In the genomic region with DNA sequence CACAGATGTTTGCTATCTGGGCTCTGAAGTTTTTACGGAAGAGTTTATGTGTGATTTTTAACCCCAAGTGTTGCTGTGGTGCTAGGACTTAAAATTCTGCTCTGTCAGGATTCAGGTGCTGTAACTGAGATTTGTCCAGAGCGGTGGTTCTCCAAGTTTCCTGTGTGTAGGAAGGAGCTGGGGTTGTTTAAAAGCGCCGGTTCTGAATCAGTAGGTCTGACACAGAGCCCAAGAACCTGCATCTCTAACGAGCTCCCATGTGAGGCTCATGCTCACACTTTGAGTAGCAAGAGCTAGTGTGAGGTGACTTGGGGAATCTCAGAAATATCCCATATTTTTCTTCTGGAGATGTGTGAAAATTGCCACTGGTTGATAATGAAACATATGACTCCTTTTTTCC, we compare ENCODE assay signal across 13 cellular contexts.
A peak's percentile ranks its signal among the peaks of the same experiment; 100 is the strongest.
DNase-seq lines count a peak whose midpoint lies in the region; ATAC-seq, FAIRE-seq and TF ChIP-seq lines count a peak whose summit lies in the region.
"Had no signal": no experiment of that assay in that cellular context is flagged by ENCODE, and none has a peak within 500 bp of the region (broad histone marks: within the 10 kb centered on the region; RNA-seq: fewer than 3 reads in every experiment).

No MANE protein-coding gene starts in this region.

- H3K4me3 ChIP-seq in BLaER1 treated with 17β-estradiol and CSF1 and Interleukin-3, amounts not matched to agents 10 nM and 100 nM: no peak overlapping the region
- H3K4me3 ChIP-seq in HCT116 (replicated peaks in 1 of 2; ENCODE audit: low read depth in 1 of 2, low read length in 2 of 2) (peak overlapping the region in 1 of 2 experiments; percentile 18; a peak in 2 of 4 replicates), keratinocyte (ENCODE audit: control insufficient read depth in 2 of 3, extremely low read depth in 1 of 3, insufficient read depth in 2 of 3, low read depth in 1 of 3, low read length in 3 of 3) (no peak overlapping the region)
- H3K4me3 ChIP-seq: heart right ventricle, right atrium auricular region had no signal

- intact Hi-C loops in HCT116 (cut with micrococcal nuclease): loop anchor here (2.0 kb wide), 1 partner anchor 195 kb away; no protein-coding TSS in a partner anchor

- RAD21 ChIA-PET in HCT116 (lab: Charles Lee; ENCODE audit: low non-redundant PET in 1 of 2, low total read pairs in 2 of 2, uncharacterized antibody in 2 of 2, unreplicated experiment in 2 of 2): interaction anchor here in 1 of 2 experiments (1.2 kb wide), 1 partner anchor 195 kb away, joined by 3 read pairs; no protein-coding TSS in a partner anchor

- no peaks in the 10 kb centered on the region for H3K27me3 ChIP-seq in BLaER1 treated with 17β-estradiol and CSF1 and Interleukin-3, amounts not matched to agents 10 nM and 100 nM
- H3K27me3 ChIP-seq in HCT116 (ENCODE audit: insufficient read depth, low read length): no peaks in the 10 kb centered on the region
- H3K27me3 ChIP-seq in keratinocyte (ENCODE audit: control insufficient read depth, extremely low read depth, insufficient read depth, low read length): no peaks in the 10 kb centered on the region
- H3K27me3 ChIP-seq: heart right ventricle, right atrium auricular region had no signal

- POLR2A ChIA-PET in HCT116 (lab: Charles Lee): interaction anchor here (1.5 kb wide), 1 partner anchor 12 kb away, joined by 3 read pairs; no protein-coding TSS in a partner anchor

- peaks cover 14% of the 10 kb centered on the region for H3K27me3 Mint-ChIP-seq in activated T-cell treated with anti-CD3 and anti-CD28 coated beads, Interleukin-2, amount 50 U/mL, for 72 hours (ENCODE audit: low read depth)

- peak; percentile 49 for ATAC-seq in HCT116
- peak; percentile 65 to 71 for ATAC-seq in activated T-cell treated with anti-CD3 and anti-CD28 coated beads, Interleukin-2, amount 50 U/mL, for 72 hours (replicated peaks in 1 of 2)
- ATAC-seq in HG03439 (IDR thresholded peaks at IDR 0.05; ENCODE audit: unreplicated experiment): no peak
- ATAC-seq: heart right ventricle; left lobe of liver; naive thymus-derived CD4-positive, alpha-beta T cell had no signal

- no peak for TF ChIP-seq POLR2A in HCT116 (IDR thresholded peaks at IDR 0.05; ENCODE audit: borderline replicate concordance, extremely low read depth, insufficient read depth, insufficient read length)

- dilution Hi-C loops in keratinocyte (cut with MboI; ENCODE audit: extremely low pct_ligation_motif_present, low sequenced_read_pairs): no loop called here

- peaks cover 7 to 13% of the 10 kb centered on the region in 2 donors for H3K36me3 Mint-ChIP-seq in activated T-cell treated with anti-CD3 and anti-CD28 coated beads, Interleukin-2, amount 50 U/mL, for 72 hours (ENCODE audit: insufficient read depth in 2 of 2)

- peaks cover 0 to 12% (median 4%) of the 10 kb centered on the region in 11 experiments; a peak in 5 of 22 replicates for H3K36me3 ChIP-seq in BLaER1 treated with 17β-estradiol and CSF1 and Interleukin-3, amounts not matched to agents 10 nM and 100 nM
- H3K36me3 ChIP-seq in HCT116 (ENCODE audit: control insufficient read depth in 1 of 2, insufficient read depth in 2 of 2, low read length in 2 of 2) (peaks cover 0 to 17% of the 10 kb centered on the region in 2 experiments; a peak in 1 of 4 replicates), keratinocyte (ENCODE audit: control insufficient read depth in 2 of 2, extremely low read depth in 1 of 2, insufficient read depth in 2 of 2, low read length in 2 of 2) (no peaks in the 10 kb centered on the region)
- H3K36me3 ChIP-seq: heart right ventricle, right atrium auricular region had no signal

- DNase-seq in HCT116 (ENCODE audit: low read depth, low spot score): no peak
- peak; percentile 7 to 40 for DNase-seq in activated T-cell treated with anti-CD3 and anti-CD28 coated beads, Interleukin-2, amount 50 U/mL, for 72 hours
- DNase-seq in keratinocyte (ENCODE audit: low read depth, low spot score): no peak
- no peak for DNase-seq in HUDEP-2 (lab: John Stamatoyannopoulos, UW; ENCODE audit: unreplicated experiment in 76 of 76)
- DNase-seq in NCI-H2029 treated with DMSO at 0.1 percent for 48 hours (lab: John Stamatoyannopoulos, UW): no peak
- DNase-seq: heart right ventricle, NCI-H1694 treated with DMSO at 0.1 percent for 48 hours, substantia nigra had no signal

- TF ChIP-seq RAD21 in HCT116 (IDR thresholded peaks at IDR 0.05; ENCODE audit: low read depth): no peak

- H2AFZ ChIP-seq in HCT116 (ENCODE audit: low read depth, low read length, poor library complexity, severe bottlenecking) (peak overlapping the region; percentile 71), keratinocyte (ENCODE audit: control insufficient read depth, low read length) (no peak overlapping the region)

- peaks cover 0 to 14% (median 12%) of the 10 kb centered on the region in 10 experiments; a peak in 12 of 20 replicates for H3K4me1 ChIP-seq in BLaER1 treated with 17β-estradiol and CSF1 and Interleukin-3, amounts not matched to agents 10 nM and 100 nM
- H3K4me1 ChIP-seq in HCT116 (ENCODE audit: control insufficient read depth in 1 of 2, insufficient read depth in 2 of 2, low read length in 2 of 2) (peaks cover 32 to 53% of the 10 kb centered on the region in 2 experiments), keratinocyte (ENCODE audit: control insufficient read depth, extremely low read depth, insufficient read depth, low read length) (peaks cover 21% of the 10 kb centered on the region)
- H3K4me1 ChIP-seq: heart right ventricle, right atrium auricular region had no signal

- H3K4me1 Mint-ChIP-seq in activated T-cell treated with anti-CD3 and anti-CD28 coated beads, Interleukin-2, amount 50 U/mL, for 72 hours (ENCODE audit: low read depth): peaks cover 28% of the 10 kb centered on the region

- H3K4me2 ChIP-seq in BLaER1 treated with 17β-estradiol and CSF1 and Interleukin-3, amounts not matched to agents 10 nM and 100 nM: peak overlapping the region in 6 of 11 experiments; percentile 2 to 57 (median 44); a peak in 8 of 22 replicates
- peak overlapping the region; percentile 69 for H3K4me2 ChIP-seq in HCT116 (ENCODE audit: low read length)
- H3K4me2 ChIP-seq in keratinocyte (ENCODE audit: control insufficient read depth, extremely low read depth, insufficient read depth, low read depth, low read length): peak overlapping the region; percentile 53

- peaks cover 5 to 11% of the 10 kb centered on the region in 2 donors for H3K9me3 Mint-ChIP-seq in activated T-cell treated with anti-CD3 and anti-CD28 coated beads, Interleukin-2, amount 50 U/mL, for 72 hours

- TSS peak; percentile 94 for BruUV-seq in HCT116 (replicated peaks; lab: Mats Ljungman, UMichigan)

- H3K27ac ChIP-seq in BLaER1 treated with 17β-estradiol and CSF1 and Interleukin-3, amounts not matched to agents 10 nM and 100 nM: no peak overlapping the region; a peak in 1 of 22 replicates
- H3K27ac ChIP-seq in HCT116 (ENCODE audit: low read depth, low read length): peak overlapping the region; percentile 79
- H3K27ac ChIP-seq in keratinocyte (ENCODE audit: control insufficient read depth, insufficient read depth, low read length): peak overlapping the region; percentile 73
- H3K27ac ChIP-seq: heart right ventricle, right atrium auricular region had no signal

- H3K4me3 Mint-ChIP-seq in activated T-cell treated with anti-CD3 and anti-CD28 coated beads, Interleukin-2, amount 50 U/mL, for 72 hours: peak overlapping the region; percentile 70 to 85
- H3K4me3 Mint-ChIP-seq: naive thymus-derived CD4-positive, alpha-beta T cell had no signal

- H3K27ac Mint-ChIP-seq in activated T-cell treated with anti-CD3 and anti-CD28 coated beads, Interleukin-2, amount 50 U/mL, for 72 hours: peak overlapping the region; percentile 52

- H3K79me2 ChIP-seq in HCT116 (ENCODE audit: insufficient read depth, low read length): no peaks in the 10 kb centered on the region
- H3K79me2 ChIP-seq in keratinocyte (ENCODE audit: control insufficient read depth, insufficient read depth, low read length): no peaks in the 10 kb centered on the region

- H3K9me1 ChIP-seq in keratinocyte (ENCODE audit: control insufficient read depth, extremely low read depth, insufficient read depth, low read length): no peaks in the 10 kb centered on the region

- TF ChIP-seq CTCF in HCT116 (IDR thresholded peaks at IDR 0.05 in 2 of 3, conservative IDR thresholded peaks at IDR 0.05 in 1 of 3; ENCODE audit: borderline replicate concordance in 1 of 3, insufficient read depth in 1 of 3, low read depth in 2 of 3, low read length in 2 of 3) (no peak), keratinocyte (optimal IDR thresholded peaks at IDR 0.05 in 1 of 3, IDR thresholded peaks at IDR 0.05 in 1 of 3, conservative IDR thresholded peaks at IDR 0.05 in 1 of 3; ENCODE audit: extremely low read depth in 1 of 3, insufficient read depth in 2 of 3, low read length in 3 of 3) (no peak)

- H4K20me1 ChIP-seq in BLaER1 treated with 17β-estradiol and CSF1 and Interleukin-3, amounts not matched to agents 10 nM and 100 nM: no peaks in the 10 kb centered on the region
- H4K20me1 ChIP-seq in HCT116 (ENCODE audit: insufficient read depth) (no peaks in the 10 kb centered on the region), keratinocyte (ENCODE audit: control insufficient read depth, extremely low read depth, insufficient read depth, low read length) (no peaks in the 10 kb centered on the region)

- no peaks in the 10 kb centered on the region for H3K9me2 ChIP-seq in HCT116 (ENCODE audit: insufficient read depth)

- peaks cover 22 to 51% (median 32%) of the 10 kb centered on the region in 11 experiments for H3K9me3 ChIP-seq in BLaER1 treated with 17β-estradiol and CSF1 and Interleukin-3, amounts not matched to agents 10 nM and 100 nM (replicated peaks in 1 of 11)
- H3K9me3 ChIP-seq in HCT116 (ENCODE audit: control insufficient read depth in 1 of 2, insufficient read depth in 1 of 2, low read depth in 1 of 2, low read length in 2 of 2) (peaks cover 0 to 4% of the 10 kb centered on the region in 2 experiments; a peak in 1 of 4 replicates), keratinocyte (ENCODE audit: control insufficient read depth, low read depth, low read length) (peaks cover 13% of the 10 kb centered on the region)
- H3K9me3 ChIP-seq: right atrium auricular region had no signal

- no peak overlapping the region for H3K9ac ChIP-seq in BLaER1 treated with 17β-estradiol and CSF1 and Interleukin-3, amounts not matched to agents 10 nM and 100 nM
- H3K9ac ChIP-seq in HCT116 (ENCODE audit: low read length) (peak overlapping the region; percentile 58), keratinocyte (ENCODE audit: control insufficient read depth, extremely low read depth, insufficient read depth, low read length) (no peak overlapping the region)

- FAIRE-seq in keratinocyte (lab: Jason Lieb, UNC): peak; percentile 13

- CTCF ChIA-PET in HCT116 (lab: Charles Lee): no interaction called here

TF ChIP-seq in HCT116, 20 proteins besides CTCF, POLR2A, EP300 and RAD21:
- TF ChIP-seq, protein P1, sequence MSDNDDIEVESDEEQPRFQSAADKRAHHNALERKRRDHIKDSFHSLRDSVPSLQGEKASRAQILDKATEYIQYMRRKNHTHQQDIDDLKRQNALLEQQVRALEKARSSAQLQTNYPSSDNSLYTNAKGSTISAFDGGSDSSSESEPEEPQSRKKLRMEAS (IDR thresholded peaks at IDR 0.05): peak; percentile 11; the same call in 1 of the 2 replicates
- TF ChIP-seq ATF3 (IDR thresholded peaks at IDR 0.05): no peak

Comparison
In these comparisons a context has a peak if more than half of its experiments do, and no peak if none do; other contexts are left out.
1. H3K27ac ChIP-seq: peak in HCT116 (single experiment) and keratinocyte (single experiment); none in BLaER1 treated with 17β-estradiol and CSF1 and Interleukin-3, amounts not matched to agents 10 nM and 100 nM (0 of 11).
2. DNase-seq: peak in activated T-cell treated with anti-CD3 and anti-CD28 coated beads, Interleukin-2, amount 50 U/mL, for 72 hours (2 of 2); none in HCT116 (single experiment), keratinocyte (single experiment), HUDEP-2 (0 of 76) and NCI-H2029 treated with DMSO at 0.1 percent for 48 hours (single experiment).
3. Peak in every context shown above with its lines, with median percentiles within 50 percentile points of each other: H3K4me2 ChIP-seq.